25 cellular contexts compared by ENCODE assay signal in genomic region chr19:15641901-15642491, GRCh38. TPM values are rescaled to one million over a fixed set of nuclear protein-coding genes. Genes with fewer than 3 reads are reported as not detected.
DNase-seq lines count a peak whose midpoint lies in the region; ATAC-seq, FAIRE-seq and TF ChIP-seq lines count a peak whose summit lies in the region.
"Had no signal": no experiment of that assay in that cellular context is flagged by ENCODE, and none has a peak within 500 bp of the region (broad histone marks: within the 10 kb centered on the region; RNA-seq: fewer than 3 reads in every experiment).

No MANE protein-coding gene starts in this region.

- H3K27ac Mint-ChIP-seq in activated CD8-positive, alpha-beta T cell treated with anti-CD3 and anti-CD28 coated beads for 36 hours = no peak overlapping the region
- H3K27ac Mint-ChIP-seq in activated CD8-positive, alpha-beta T cell treated with anti-CD3 and anti-CD28 coated beads, Interleukin-2, amount 10 ng/mL, durations not matched to agents 7 days and 5 days = no peak overlapping the region
- H3K27ac Mint-ChIP-seq: activated naive CD4-positive, alpha-beta T cell treated with anti-CD3 and anti-CD28 coated beads for 36 hours; T-helper 17 cell had no signal

- no peak for FAIRE-seq in HepG2 (lab: Jason Lieb, UNC)
- FAIRE-seq: A204.1, endothelial cell of umbilical vein, H54 had no signal

- H3K4me1 ChIP-seq in Peyer's patch (peaks cover 0 to 19% (median 0%) of the 10 kb centered on the region in 4 donors), HepG2 (ENCODE audit: insufficient read depth, low read length) (peaks cover 77% of the 10 kb centered on the region), upper lobe of right lung (no peaks in the 10 kb centered on the region)

- H4K20me1 ChIP-seq in HepG2 (ENCODE audit: insufficient read depth, low read length) = no peaks in the 10 kb centered on the region; the same call in 1 of the 2 replicates

- H3K4me1 Mint-ChIP-seq in activated CD8-positive, alpha-beta T cell treated with anti-CD3 and anti-CD28 coated beads for 36 hours (ENCODE audit: low read depth) = no peaks in the 10 kb centered on the region
- H3K4me1 Mint-ChIP-seq in activated CD8-positive, alpha-beta T cell treated with anti-CD3 and anti-CD28 coated beads, Interleukin-2, amount 10 ng/mL, durations not matched to agents 7 days and 5 days (ENCODE audit: low read depth) = peaks cover 3% of the 10 kb centered on the region
- H3K4me1 Mint-ChIP-seq: CD4-positive, CD25-positive, alpha-beta regulatory T cell; T-helper 17 cell had no signal

- peak overlapping the region in 2 of 4 donors; percentile 32 to 51 for H3K4me3 ChIP-seq in Peyer's patch
- peak overlapping the region; percentile 57 to 80 (median 61) for H3K4me3 ChIP-seq in HepG2 (replicated peaks in 1 of 3; ENCODE audit: insufficient read depth in 1 of 3, low read depth in 2 of 3, low read length in 3 of 3)
- H3K4me3 ChIP-seq in upper lobe of right lung = no peak overlapping the region
- H3K4me3 ChIP-seq: left lung, smooth muscle cell, tibial nerve had no signal

- peak overlapping the region; percentile 6 for H2AFZ ChIP-seq in HepG2 (ENCODE audit: low read length)

- H3K9me3 ChIP-seq in Peyer's patch (no peaks in the 10 kb centered on the region), HepG2 (ENCODE audit: low read length) (no peaks in the 10 kb centered on the region), upper lobe of right lung (no peaks in the 10 kb centered on the region)
- H3K9me3 ChIP-seq: left lung, tibial nerve had no signal

- H3K4me3 Mint-ChIP-seq in activated CD8-positive, alpha-beta T cell treated with anti-CD3 and anti-CD28 coated beads for 36 hours = no peak overlapping the region
- no peak overlapping the region for H3K4me3 Mint-ChIP-seq in activated CD8-positive, alpha-beta T cell treated with anti-CD3 and anti-CD28 coated beads, Interleukin-2, amount 10 ng/mL, durations not matched to agents 7 days and 5 days
- H3K4me3 Mint-ChIP-seq: activated naive CD4-positive, alpha-beta T cell treated with anti-CD3 and anti-CD28 coated beads for 36 hours; CD4-positive, CD25-positive, alpha-beta regulatory T cell; naive thymus-derived CD8-positive, alpha-beta T cell; T-helper 17 cell had no signal

- intact Hi-C loops in activated CD8-positive, alpha-beta T cell treated with anti-CD3 and anti-CD28 coated beads for 36 hours (cut with micrococcal nuclease) = no loop called here
- intact Hi-C loops in HepG2 (cut with micrococcal nuclease; ENCODE audit: unreplicated experiment) (loop anchor here (2.0 kb wide), 1 partner anchor 31 kb away; the partner anchor contains the start of gene CYP4F12), upper lobe of right lung (cut with DNase I) (no loop called here)

- H3K27ac ChIP-seq in Peyer's patch (peak overlapping the region in 3 of 4 donors; percentile 66 to 95 (median 90)), HepG2 (ENCODE audit: extremely low read length, insufficient read depth, low read length) (peak overlapping the region; percentile 90), upper lobe of right lung (no peak overlapping the region)
- H3K27ac ChIP-seq: KMS-11 had no signal

- TF ChIP-seq POLR2A in Peyer's patch (IDR thresholded peaks at IDR 0.05) (no peak), HepG2 (IDR thresholded peaks at IDR 0.05; ENCODE audit: insufficient read depth in 1 of 2, low read depth in 2 of 2, low read length in 2 of 2) (no peak), GM18505 (IDR thresholded peaks at IDR 0.05; ENCODE audit: borderline replicate concordance, extremely low read depth, insufficient read depth, insufficient read length) (no peak)

- ATAC-seq in activated CD8-positive, alpha-beta T cell treated with anti-CD3 and anti-CD28 coated beads for 36 hours = no peak
- ATAC-seq in activated CD8-positive, alpha-beta T cell treated with anti-CD3 and anti-CD28 coated beads, Interleukin-2, amount 10 ng/mL, durations not matched to agents 7 days and 5 days = no peak
- ATAC-seq in HepG2 = no peak
- peak; percentile 27 for ATAC-seq in upper lobe of right lung
- no peak for ATAC-seq in HG03139 (IDR thresholded peaks at IDR 0.05; ENCODE audit: unreplicated experiment)
- no peak for ATAC-seq in GM18505 (IDR thresholded peaks at IDR 0.05; ENCODE audit: unreplicated experiment)
- ATAC-seq: left lung; naive thymus-derived CD8-positive, alpha-beta T cell; T-helper 17 cell had no signal

- H3K36me3 Mint-ChIP-seq in activated CD8-positive, alpha-beta T cell treated with anti-CD3 and anti-CD28 coated beads for 36 hours (ENCODE audit: low read depth) = no peaks in the 10 kb centered on the region
- H3K36me3 Mint-ChIP-seq in activated CD8-positive, alpha-beta T cell treated with anti-CD3 and anti-CD28 coated beads, Interleukin-2, amount 10 ng/mL, durations not matched to agents 7 days and 5 days (ENCODE audit: low read depth) = no peaks in the 10 kb centered on the region
- H3K36me3 Mint-ChIP-seq: CD4-positive, CD25-positive, alpha-beta regulatory T cell; naive thymus-derived CD8-positive, alpha-beta T cell had no signal

- CTCF ChIA-PET in activated CD8-positive, alpha-beta T cell treated with anti-CD3 and anti-CD28 coated beads for 36 hours (lab: Charles Lee) = no interaction called here
- CTCF ChIA-PET in activated CD8-positive, alpha-beta T cell treated with anti-CD3 and anti-CD28 coated beads, Interleukin-2, amount 10 ng/mL, durations not matched to agents 7 days and 5 days (lab: Charles Lee) = no interaction called here
- CTCF ChIA-PET in HepG2 (lab: Yijun Ruan, JAX; ENCODE audit: low intra/inter-chr PET ratio, low total read pairs) = no interaction called here

- TF ChIP-seq RAD21 in HepG2 (CRISPR knock-in tag; IDR thresholded peaks at IDR 0.05) = no peak

- POLR2A ChIA-PET in activated CD8-positive, alpha-beta T cell treated with anti-CD3 and anti-CD28 coated beads for 36 hours (lab: Charles Lee) = no interaction called here
- POLR2A ChIA-PET in activated CD8-positive, alpha-beta T cell treated with anti-CD3 and anti-CD28 coated beads, Interleukin-2, amount 10 ng/mL, durations not matched to agents 7 days and 5 days (lab: Charles Lee) = no interaction called here
- POLR2A ChIA-PET in HepG2 (lab: Yijun Ruan, JAX) = interaction anchor here (4.5 kb wide), 1 partner anchor 31 kb away, joined by 68 read pairs; the partner anchor contains the start of gene CYP4F12

- H3K79me2 ChIP-seq in HepG2 (ENCODE audit: insufficient read depth, low read length) = peaks cover 32% of the 10 kb centered on the region

- in situ Hi-C loops in HepG2 (cut with HindIII; ENCODE audit: extremely low pct_ligation_motif_present, low pct_unique_long_range_greater_than_20kb) = loop anchor here (25.0 kb wide), 1 partner anchor 520 kb away; the partner anchor contains the start of gene CIB3

- no peaks in the 10 kb centered on the region for H3K27me3 Mint-ChIP-seq in activated CD8-positive, alpha-beta T cell treated with anti-CD3 and anti-CD28 coated beads for 36 hours
- H3K27me3 Mint-ChIP-seq in activated CD8-positive, alpha-beta T cell treated with anti-CD3 and anti-CD28 coated beads, Interleukin-2, amount 10 ng/mL, durations not matched to agents 7 days and 5 days (ENCODE audit: low read depth) = no peaks in the 10 kb centered on the region
- H3K27me3 Mint-ChIP-seq: CD4-positive, CD25-positive, alpha-beta regulatory T cell had no signal

- H3K27me3 ChIP-seq in Peyer's patch (no peaks in the 10 kb centered on the region), HepG2 (ENCODE audit: control insufficient read depth in 1 of 2, insufficient read depth in 2 of 2, low read length in 2 of 2) (no peaks in the 10 kb centered on the region), upper lobe of right lung (no peaks in the 10 kb centered on the region)
- H3K27me3 ChIP-seq: left lung, tibial nerve had no signal

- WGBS in HepG2 (ENCODE audit: low lambda C conversion rate) = 0% methylated on average over 5 of the region's 5 CpGs

- DNase-seq in activated CD8-positive, alpha-beta T cell treated with anti-CD3 and anti-CD28 coated beads for 36 hours = peak; percentile 10
- no peak for DNase-seq in activated CD8-positive, alpha-beta T cell treated with anti-CD3 and anti-CD28 coated beads, Interleukin-2, amount 10 ng/mL, durations not matched to agents 7 days and 5 days
- DNase-seq in Peyer's patch (peak in 1 of 3 donors; percentile 30), HepG2 (ENCODE audit: low spot score) (no peak), upper lobe of right lung (no peak), GDM1 (lab: John Stamatoyannopoulos, UW) (no peak)
- DNase-seq: activated CD4-positive, alpha-beta T cell treated with anti-CD3 and anti-CD28 coated beads for 1 hour; activated naive CD4-positive, alpha-beta T cell treated with anti-CD3 and anti-CD28 coated beads for 36 hours; activated T-cell treated with anti-CD3 and anti-CD28 coated beads for 4 hours; CD4-positive, CD25-positive, alpha-beta regulatory T cell; DMS79; foreskin melanocyte; left lung; naive thymus-derived CD8-positive, alpha-beta T cell; NCI-H1417; T-helper 17 cell had no signal

- H3K4me2 ChIP-seq in HepG2 (ENCODE audit: low read depth, low read length) = peak overlapping the region; percentile 96
- H3K4me2 ChIP-seq: KMS-11, smooth muscle cell had no signal

- BruUV-seq in HepG2 (replicated peaks; lab: Mats Ljungman, UMichigan) = no TSS peak

- TF ChIP-seq EP300 in HepG2 (IDR thresholded peaks at IDR 0.05; ENCODE audit: low read depth in 2 of 2, low read length in 2 of 2) = no peak; a peak in 1 of 4 replicates
- no peak for TF ChIP-seq EP300 in HepG2 (CRISPR knock-in tag; IDR thresholded peaks at IDR 0.05; ENCODE audit: borderline replicate concordance)

- no peak for TF ChIP-seq CTCF in activated CD8-positive, alpha-beta T cell treated with anti-CD3 and anti-CD28 coated beads for 36 hours (IDR thresholded peaks at IDR 0.05)
- TF ChIP-seq CTCF in Peyer's patch (IDR thresholded peaks at IDR 0.05) (no peak), HepG2 (CRISPR knock-in tag; IDR thresholded peaks at IDR 0.05) (no peak), upper lobe of right lung (IDR thresholded peaks at IDR 0.05) (no peak)

- H3K9ac ChIP-seq in HepG2 (ENCODE audit: insufficient read depth, low read depth, low read length) = peak overlapping the region; percentile 67
- H3K9ac ChIP-seq: KMS-11 had no signal

- H3K36me3 ChIP-seq in Peyer's patch (no peaks in the 10 kb centered on the region), HepG2 (replicated peaks in 1 of 2; ENCODE audit: control insufficient read depth in 1 of 2, insufficient read depth in 2 of 2, low read length in 2 of 2) (peaks cover under 1 to 2% of the 10 kb centered on the region in 2 experiments; a peak in 2 of 5 replicates), upper lobe of right lung (no peaks in the 10 kb centered on the region)
- H3K36me3 ChIP-seq: left lung, tibial nerve had no signal

- H3K9me3 Mint-ChIP-seq in activated CD8-positive, alpha-beta T cell treated with anti-CD3 and anti-CD28 coated beads for 36 hours = no peaks in the 10 kb centered on the region
- H3K9me3 Mint-ChIP-seq in activated CD8-positive, alpha-beta T cell treated with anti-CD3 and anti-CD28 coated beads, Interleukin-2, amount 10 ng/mL, durations not matched to agents 7 days and 5 days (ENCODE audit: insufficient read depth) = no peaks in the 10 kb centered on the region
- H3K9me3 Mint-ChIP-seq: activated naive CD4-positive, alpha-beta T cell treated with anti-CD3 and anti-CD28 coated beads for 36 hours had no signal

RNA-seq across cellular contexts. Expression of gene CYP4F3, which starts 1.3 kb away (rescaled TPM):
- total RNA-seq in activated CD8-positive, alpha-beta T cell treated with anti-CD3 and anti-CD28 coated beads for 36 hours = under 1 TPM; 0.16 TPM
- total RNA-seq in activated CD8-positive, alpha-beta T cell treated with anti-CD3 and anti-CD28 coated beads, Interleukin-2, amount 10 ng/mL, durations not matched to agents 7 days and 5 days = not detected
- total RNA-seq in Peyer's patch (100 to 1,000 TPM in 1 of 4 donors, 10 to 100 TPM in 3; 23.9 to 164 (median 73.9) TPM), HepG2 (2016; rRNA removed; fragmentation: Illumina TruSeq; extraction: Trizol) (5.6 and 17.8 TPM in 2 replicates), upper lobe of right lung (0.41 TPM)
- 1.5 and 1.8 TPM in 2 replicates for total RNA-seq in HepG2 (2016; cell fraction: cytosol; rRNA removed; fragmentation: Illumina TruSeq; extraction: Trizol; ENCODE audit: low read depth)
- total RNA-seq in HepG2 (2016; cell fraction: insoluble cytoplasmic fraction; rRNA removed; fragmentation: Illumina TruSeq; extraction: Trizol) = 5.2 and 19.4 TPM in 2 replicates
- total RNA-seq in HepG2 (2016; cell fraction: membrane; rRNA removed; fragmentation: Illumina TruSeq; extraction: Trizol) = 3.3 and 3.5 TPM in 2 replicates
- total RNA-seq in HepG2 (2016; cell fraction: nucleus; rRNA removed; fragmentation: Illumina TruSeq; extraction: Trizol) = 31.5 and 33.3 TPM in 2 replicates
- 22.8 and 36.6 TPM in 2 replicates for polyA plus RNA-seq in HepG2 (2011; rRNA removed)
- 8.9 and 9.0 TPM in 2 replicates for polyA plus RNA-seq in HepG2 (2011; cell fraction: cytosol; rRNA removed)
- polyA plus RNA-seq in HepG2 (2011; cell fraction: nucleus; rRNA removed) = 112 and 139 TPM in 2 replicates
- 18.0 and 18.4 TPM in 2 replicates for polyA plus RNA-seq in HepG2 (2012)
- 0.71 and 0.78 TPM in 2 replicates for polyA plus RNA-seq in HepG2 (2016; cell fraction: cytosol; fragmentation: Illumina TruSeq; extraction: Trizol; ENCODE audit: low read depth)
- polyA plus RNA-seq in HepG2 (2016; cell fraction: insoluble cytoplasmic fraction; fragmentation: Illumina TruSeq; extraction: Trizol; ENCODE audit: low read depth) = 3.8 and 5.7 TPM in 2 replicates
- 1.4 and 1.6 TPM in 2 replicates for polyA plus RNA-seq in HepG2 (2016; cell fraction: membrane; fragmentation: Illumina TruSeq; extraction: Trizol; ENCODE audit: low read depth)
- 55.9 and 57.1 TPM in 2 replicates for polyA plus RNA-seq in HepG2 (2016; cell fraction: nucleus; fragmentation: Illumina TruSeq; extraction: Trizol; ENCODE audit: insufficient read depth, low read depth)
- polyA minus RNA-seq in HepG2 (2011; rRNA and poly(A)+ RNA removed; ENCODE audit: low replicate concordance) = 4.2 and 53.5 TPM in 2 replicates
- 6.2 and 7.0 TPM in 2 replicates for polyA minus RNA-seq in HepG2 (2011; cell fraction: cytosol; rRNA and poly(A)+ RNA removed)
- polyA minus RNA-seq in HepG2 (2011; cell fraction: nucleus; rRNA and poly(A)+ RNA removed) = 92.7 and 137 TPM in 2 replicates
- total RNA-seq: CD4-positive, CD25-positive, alpha-beta regulatory T cell; endothelial cell of umbilical vein; naive thymus-derived CD8-positive, alpha-beta T cell; smooth muscle cell had no signal
- polyA plus RNA-seq: CD4-positive, CD25-positive, alpha-beta regulatory T cell; endothelial cell of umbilical vein; naive thymus-derived CD8-positive, alpha-beta T cell; smooth muscle cell had no signal

RNA-seq across cellular contexts. Expression of gene CYP4F8, which starts 27.0 kb away (rescaled TPM):
- total RNA-seq in activated CD8-positive, alpha-beta T cell treated with anti-CD3 and anti-CD28 coated beads for 36 hours = not detected
- not detected for total RNA-seq in activated CD8-positive, alpha-beta T cell treated with anti-CD3 and anti-CD28 coated beads, Interleukin-2, amount 10 ng/mL, durations not matched to agents 7 days and 5 days
- total RNA-seq in Peyer's patch = not detected
- total RNA-seq in HepG2 (2016; rRNA removed; fragmentation: Illumina TruSeq; extraction: Trizol) = not detected in 2 replicates
- not detected in 2 replicates for total RNA-seq in HepG2 (2016; cell fraction: cytosol; rRNA removed; fragmentation: Illumina TruSeq; extraction: Trizol; ENCODE audit: low read depth)
- not detected in 2 replicates for total RNA-seq in HepG2 (2016; cell fraction: insoluble cytoplasmic fraction; rRNA removed; fragmentation: Illumina TruSeq; extraction: Trizol)
- not detected in 2 replicates for total RNA-seq in HepG2 (2016; cell fraction: membrane; rRNA removed; fragmentation: Illumina TruSeq; extraction: Trizol)
- not detected in 2 replicates for total RNA-seq in HepG2 (2016; cell fraction: nucleus; rRNA removed; fragmentation: Illumina TruSeq; extraction: Trizol)
- not detected in 2 replicates for polyA plus RNA-seq in HepG2 (2011; rRNA removed)
- not detected in 2 replicates for polyA plus RNA-seq in HepG2 (2011; cell fraction: cytosol; rRNA removed)
- polyA plus RNA-seq in HepG2 (2011; cell fraction: nucleus; rRNA removed) = not detected in 2 replicates
- not detected in 2 replicates for polyA plus RNA-seq in HepG2 (2012)
- not detected in 2 replicates for polyA plus RNA-seq in HepG2 (2016; cell fraction: cytosol; fragmentation: Illumina TruSeq; extraction: Trizol; ENCODE audit: low read depth)
- not detected in 2 replicates for polyA plus RNA-seq in HepG2 (2016; cell fraction: insoluble cytoplasmic fraction; fragmentation: Illumina TruSeq; extraction: Trizol; ENCODE audit: low read depth)
- not detected in 2 replicates for polyA plus RNA-seq in HepG2 (2016; cell fraction: membrane; fragmentation: Illumina TruSeq; extraction: Trizol; ENCODE audit: low read depth)
- polyA plus RNA-seq in HepG2 (2016; cell fraction: nucleus; fragmentation: Illumina TruSeq; extraction: Trizol; ENCODE audit: insufficient read depth, low read depth) = not detected in 2 replicates
- polyA minus RNA-seq in HepG2 (2011; rRNA and poly(A)+ RNA removed; ENCODE audit: low replicate concordance) = not detected in 2 replicates
- not detected in 2 replicates for polyA minus RNA-seq in HepG2 (2011; cell fraction: cytosol; rRNA and poly(A)+ RNA removed)
- polyA minus RNA-seq in HepG2 (2011; cell fraction: nucleus; rRNA and poly(A)+ RNA removed) = not detected in 2 replicates
- 2.1 TPM for total RNA-seq in upper lobe of right lung
- total RNA-seq: activated naive CD4-positive, alpha-beta T cell treated with anti-CD3 and anti-CD28 coated beads for 36 hours; CD4-positive, CD25-positive, alpha-beta regulatory T cell; endothelial cell of umbilical vein; left lung; naive thymus-derived CD8-positive, alpha-beta T cell; posterior vena cava; smooth muscle cell; T-helper 17 cell; tibial nerve had no signal
- polyA plus RNA-seq: CD4-positive, CD25-positive, alpha-beta regulatory T cell; endothelial cell of umbilical vein; naive thymus-derived CD8-positive, alpha-beta T cell; smooth muscle cell had no signal

RNA-seq across cellular contexts. Expression of gene CYP4F12, which starts 30.9 kb away (rescaled TPM):
- not detected for total RNA-seq in activated CD8-positive, alpha-beta T cell treated with anti-CD3 and anti-CD28 coated beads for 36 hours
- total RNA-seq in activated CD8-positive, alpha-beta T cell treated with anti-CD3 and anti-CD28 coated beads, Interleukin-2, amount 10 ng/mL, durations not matched to agents 7 days and 5 days = not detected
- total RNA-seq in Peyer's patch = 100 to 1,000 TPM in 3 of 4 donors, 10 to 100 TPM in 1; 64.4 to 736 (median 551) TPM
- 7.2 and 30.8 TPM in 2 replicates for total RNA-seq in HepG2 (2016; rRNA removed; fragmentation: Illumina TruSeq; extraction: Trizol)
- total RNA-seq in HepG2 (2016; cell fraction: cytosol; rRNA removed; fragmentation: Illumina TruSeq; extraction: Trizol; ENCODE audit: low read depth) = 7.6 and 8.4 TPM in 2 replicates
- total RNA-seq in HepG2 (2016; cell fraction: insoluble cytoplasmic fraction; rRNA removed; fragmentation: Illumina TruSeq; extraction: Trizol) = 8.4 and 31.2 TPM in 2 replicates
- 7.5 and 8.0 TPM in 2 replicates for total RNA-seq in HepG2 (2016; cell fraction: membrane; rRNA removed; fragmentation: Illumina TruSeq; extraction: Trizol)
- 58.4 and 69.5 TPM in 2 replicates for total RNA-seq in HepG2 (2016; cell fraction: nucleus; rRNA removed; fragmentation: Illumina TruSeq; extraction: Trizol)
- polyA plus RNA-seq in HepG2 (2011; rRNA removed) = 29.9 and 47.3 TPM in 2 replicates
- 17.8 and 24.8 TPM in 2 replicates for polyA plus RNA-seq in HepG2 (2011; cell fraction: cytosol; rRNA removed)
- polyA plus RNA-seq in HepG2 (2011; cell fraction: nucleus; rRNA removed) = 265 and 292 TPM in 2 replicates
- polyA plus RNA-seq in HepG2 (2012) = 24.1 and 32.2 TPM in 2 replicates
- 5.0 and 5.2 TPM in 2 replicates for polyA plus RNA-seq in HepG2 (2016; cell fraction: cytosol; fragmentation: Illumina TruSeq; extraction: Trizol; ENCODE audit: low read depth)
- polyA plus RNA-seq in HepG2 (2016; cell fraction: insoluble cytoplasmic fraction; fragmentation: Illumina TruSeq; extraction: Trizol; ENCODE audit: low read depth) = 7.9 and 8.8 TPM in 2 replicates
- polyA plus RNA-seq in HepG2 (2016; cell fraction: membrane; fragmentation: Illumina TruSeq; extraction: Trizol; ENCODE audit: low read depth) = 6.3 and 6.8 TPM in 2 replicates
- 110 and 117 TPM in 2 replicates for polyA plus RNA-seq in HepG2 (2016; cell fraction: nucleus; fragmentation: Illumina TruSeq; extraction: Trizol; ENCODE audit: insufficient read depth, low read depth)
- polyA minus RNA-seq in HepG2 (2011; rRNA and poly(A)+ RNA removed; ENCODE audit: low replicate concordance) = 30.7 and 43.0 TPM in 2 replicates
- 11.0 and 11.8 TPM in 2 replicates for polyA minus RNA-seq in HepG2 (2011; cell fraction: cytosol; rRNA and poly(A)+ RNA removed)
- polyA minus RNA-seq in HepG2 (2011; cell fraction: nucleus; rRNA and poly(A)+ RNA removed) = 81.9 and 132 TPM in 2 replicates
- total RNA-seq in upper lobe of right lung = 3.7 TPM
- total RNA-seq: activated naive CD4-positive, alpha-beta T cell treated with anti-CD3 and anti-CD28 coated beads for 36 hours; CD4-positive, CD25-positive, alpha-beta regulatory T cell; endothelial cell of umbilical vein; smooth muscle cell had no signal
- polyA plus RNA-seq: endothelial cell of umbilical vein; naive thymus-derived CD8-positive, alpha-beta T cell; smooth muscle cell had no signal
